ENCODE assay signal across 1 cellular context in the genomic region with DNA sequence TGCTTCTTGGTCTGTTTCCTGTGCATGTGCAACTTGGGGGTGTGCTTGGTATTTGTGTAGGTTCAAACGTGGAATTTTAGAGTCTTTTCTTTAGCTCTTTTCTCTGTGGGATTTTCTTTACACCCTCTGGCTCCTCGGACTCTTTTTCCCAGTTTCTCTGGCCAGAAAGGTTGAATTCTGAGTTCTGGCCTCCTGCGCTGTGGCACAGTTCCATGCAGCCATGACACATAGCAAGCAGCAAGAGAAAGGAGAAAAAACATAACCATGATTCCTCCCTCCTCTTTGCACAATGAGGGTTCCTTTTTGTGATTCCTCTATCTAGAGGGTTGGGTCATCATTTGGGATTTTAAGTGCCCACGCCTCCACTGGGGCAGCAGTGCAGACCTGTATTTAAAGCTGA.
TF ChIP-seq lines count a peak whose summit lies in the region.

No MANE protein-coding gene starts in this region.

TF ChIP-seq in GM23338, 12 proteins besides CTCF, POLR2A, EP300 and RAD21 (continued from another document):
- TF ChIP-seq, protein P1, sequence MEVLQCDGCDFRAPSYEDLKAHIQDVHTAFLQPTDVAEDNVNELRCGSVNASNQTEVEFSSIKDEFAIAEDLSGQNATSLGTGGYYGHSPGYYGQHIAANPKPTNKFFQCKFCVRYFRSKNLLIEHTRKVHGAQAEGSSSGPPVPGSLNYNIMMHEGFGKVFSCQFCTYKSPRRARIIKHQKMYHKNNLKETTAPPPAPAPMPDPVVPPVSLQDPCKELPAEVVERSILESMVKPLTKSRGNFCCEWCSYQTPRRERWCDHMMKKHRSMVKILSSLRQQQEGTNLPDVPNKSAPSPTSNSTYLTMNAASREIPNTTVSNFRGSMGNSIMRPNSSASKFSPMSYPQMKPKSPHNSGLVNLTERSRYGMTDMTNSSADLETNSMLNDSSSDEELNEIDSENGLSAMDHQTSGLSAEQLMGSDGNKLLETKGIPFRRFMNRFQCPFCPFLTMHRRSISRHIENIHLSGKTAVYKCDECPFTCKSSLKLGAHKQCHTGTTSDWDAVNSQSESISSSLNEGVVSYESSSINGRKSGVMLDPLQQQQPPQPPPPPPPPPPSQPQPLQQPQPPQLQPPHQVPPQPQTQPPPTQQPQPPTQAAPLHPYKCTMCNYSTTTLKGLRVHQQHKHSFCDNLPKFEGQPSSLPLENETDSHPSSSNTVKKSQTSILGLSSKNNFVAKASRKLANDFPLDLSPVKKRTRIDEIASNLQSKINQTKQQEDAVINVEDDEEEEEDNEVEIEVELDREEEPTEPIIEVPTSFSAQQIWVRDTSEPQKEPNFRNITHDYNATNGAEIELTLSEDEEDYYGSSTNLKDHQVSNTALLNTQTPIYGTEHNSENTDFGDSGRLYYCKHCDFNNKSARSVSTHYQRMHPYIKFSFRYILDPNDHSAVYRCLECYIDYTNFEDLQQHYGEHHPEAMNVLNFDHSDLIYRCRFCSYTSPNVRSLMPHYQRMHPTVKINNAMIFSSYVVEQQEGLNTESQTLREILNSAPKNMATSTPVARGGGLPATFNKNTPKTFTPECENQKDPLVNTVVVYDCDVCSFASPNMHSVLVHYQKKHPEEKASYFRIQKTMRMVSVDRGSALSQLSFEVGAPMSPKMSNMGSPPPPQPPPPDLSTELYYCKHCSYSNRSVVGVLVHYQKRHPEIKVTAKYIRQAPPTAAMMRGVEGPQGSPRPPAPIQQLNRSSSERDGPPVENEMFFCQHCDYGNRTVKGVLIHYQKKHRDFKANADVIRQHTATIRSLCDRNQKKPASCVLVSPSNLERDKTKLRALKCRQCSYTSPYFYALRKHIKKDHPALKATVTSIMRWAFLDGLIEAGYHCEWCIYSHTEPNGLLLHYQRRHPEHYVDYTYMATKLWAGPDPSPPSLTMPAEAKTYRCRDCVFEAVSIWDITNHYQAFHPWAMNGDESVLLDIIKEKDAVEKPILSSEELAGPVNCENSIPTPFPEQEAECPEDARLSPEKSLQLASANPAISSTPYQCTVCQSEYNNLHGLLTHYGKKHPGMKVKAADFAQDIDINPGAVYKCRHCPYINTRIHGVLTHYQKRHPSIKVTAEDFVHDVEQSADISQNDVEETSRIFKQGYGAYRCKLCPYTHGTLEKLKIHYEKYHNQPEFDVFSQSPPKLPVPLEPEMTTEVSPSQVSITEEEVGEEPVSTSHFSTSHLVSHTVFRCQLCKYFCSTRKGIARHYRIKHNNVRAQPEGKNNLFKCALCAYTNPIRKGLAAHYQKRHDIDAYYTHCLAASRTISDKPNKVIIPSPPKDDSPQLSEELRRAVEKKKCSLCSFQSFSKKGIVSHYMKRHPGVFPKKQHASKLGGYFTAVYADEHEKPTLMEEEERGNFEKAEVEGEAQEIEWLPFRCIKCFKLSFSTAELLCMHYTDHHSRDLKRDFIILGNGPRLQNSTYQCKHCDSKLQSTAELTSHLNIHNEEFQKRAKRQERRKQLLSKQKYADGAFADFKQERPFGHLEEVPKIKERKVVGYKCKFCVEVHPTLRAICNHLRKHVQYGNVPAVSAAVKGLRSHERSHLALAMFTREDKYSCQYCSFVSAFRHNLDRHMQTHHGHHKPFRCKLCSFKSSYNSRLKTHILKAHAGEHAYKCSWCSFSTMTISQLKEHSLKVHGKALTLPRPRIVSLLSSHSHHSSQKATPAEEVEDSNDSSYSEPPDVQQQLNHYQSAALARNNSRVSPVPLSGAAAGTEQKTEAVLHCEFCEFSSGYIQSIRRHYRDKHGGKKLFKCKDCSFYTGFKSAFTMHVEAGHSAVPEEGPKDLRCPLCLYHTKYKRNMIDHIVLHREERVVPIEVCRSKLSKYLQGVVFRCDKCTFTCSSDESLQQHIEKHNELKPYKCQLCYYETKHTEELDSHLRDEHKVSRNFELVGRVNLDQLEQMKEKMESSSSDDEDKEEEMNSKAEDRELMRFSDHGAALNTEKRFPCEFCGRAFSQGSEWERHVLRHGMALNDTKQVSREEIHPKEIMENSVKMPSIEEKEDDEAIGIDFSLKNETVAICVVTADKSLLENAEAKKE (CRISPR knock-in tag; IDR thresholded peaks at IDR 0.05), result no peak
- TF ChIP-seq, protein P2, sequence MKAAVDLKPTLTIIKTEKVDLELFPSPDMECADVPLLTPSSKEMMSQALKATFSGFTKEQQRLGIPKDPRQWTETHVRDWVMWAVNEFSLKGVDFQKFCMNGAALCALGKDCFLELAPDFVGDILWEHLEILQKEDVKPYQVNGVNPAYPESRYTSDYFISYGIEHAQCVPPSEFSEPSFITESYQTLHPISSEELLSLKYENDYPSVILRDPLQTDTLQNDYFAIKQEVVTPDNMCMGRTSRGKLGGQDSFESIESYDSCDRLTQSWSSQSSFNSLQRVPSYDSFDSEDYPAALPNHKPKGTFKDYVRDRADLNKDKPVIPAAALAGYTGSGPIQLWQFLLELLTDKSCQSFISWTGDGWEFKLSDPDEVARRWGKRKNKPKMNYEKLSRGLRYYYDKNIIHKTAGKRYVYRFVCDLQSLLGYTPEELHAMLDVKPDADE (IDR thresholded peaks at IDR 0.05), result no peak
- no peak for TF ChIP-seq ZNF114 (CRISPR knock-in tag; IDR thresholded peaks at IDR 0.05)
- no peak for TF ChIP-seq EZH2phosphoT487 (IDR thresholded peaks at IDR 0.05; ENCODE audit: unreplicated experiment)
- TF ChIP-seq ZNF331 (CRISPR knock-in tag; IDR thresholded peaks at IDR 0.05; ENCODE audit: low read depth), result no peak
- TF ChIP-seq JUNB (IDR thresholded peaks at IDR 0.05; ENCODE audit: unreplicated experiment), result no peak
- TF ChIP-seq STAT1 (IDR thresholded peaks at IDR 0.05; ENCODE audit: unreplicated experiment), result no peak
- TF ChIP-seq, protein P3, sequence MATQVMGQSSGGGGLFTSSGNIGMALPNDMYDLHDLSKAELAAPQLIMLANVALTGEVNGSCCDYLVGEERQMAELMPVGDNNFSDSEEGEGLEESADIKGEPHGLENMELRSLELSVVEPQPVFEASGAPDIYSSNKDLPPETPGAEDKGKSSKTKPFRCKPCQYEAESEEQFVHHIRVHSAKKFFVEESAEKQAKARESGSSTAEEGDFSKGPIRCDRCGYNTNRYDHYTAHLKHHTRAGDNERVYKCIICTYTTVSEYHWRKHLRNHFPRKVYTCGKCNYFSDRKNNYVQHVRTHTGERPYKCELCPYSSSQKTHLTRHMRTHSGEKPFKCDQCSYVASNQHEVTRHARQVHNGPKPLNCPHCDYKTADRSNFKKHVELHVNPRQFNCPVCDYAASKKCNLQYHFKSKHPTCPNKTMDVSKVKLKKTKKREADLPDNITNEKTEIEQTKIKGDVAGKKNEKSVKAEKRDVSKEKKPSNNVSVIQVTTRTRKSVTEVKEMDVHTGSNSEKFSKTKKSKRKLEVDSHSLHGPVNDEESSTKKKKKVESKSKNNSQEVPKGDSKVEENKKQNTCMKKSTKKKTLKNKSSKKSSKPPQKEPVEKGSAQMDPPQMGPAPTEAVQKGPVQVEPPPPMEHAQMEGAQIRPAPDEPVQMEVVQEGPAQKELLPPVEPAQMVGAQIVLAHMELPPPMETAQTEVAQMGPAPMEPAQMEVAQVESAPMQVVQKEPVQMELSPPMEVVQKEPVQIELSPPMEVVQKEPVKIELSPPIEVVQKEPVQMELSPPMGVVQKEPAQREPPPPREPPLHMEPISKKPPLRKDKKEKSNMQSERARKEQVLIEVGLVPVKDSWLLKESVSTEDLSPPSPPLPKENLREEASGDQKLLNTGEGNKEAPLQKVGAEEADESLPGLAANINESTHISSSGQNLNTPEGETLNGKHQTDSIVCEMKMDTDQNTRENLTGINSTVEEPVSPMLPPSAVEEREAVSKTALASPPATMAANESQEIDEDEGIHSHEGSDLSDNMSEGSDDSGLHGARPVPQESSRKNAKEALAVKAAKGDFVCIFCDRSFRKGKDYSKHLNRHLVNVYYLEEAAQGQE (IDR thresholded peaks at IDR 0.05; ENCODE audit: unreplicated experiment), result no peak
- TF ChIP-seq CREB1 (CRISPR knock-in tag; IDR thresholded peaks at IDR 0.05; ENCODE audit: low read depth), result no peak
TF ChIP-seq in GM23338: peak in this region for 0.
